20 cellular contexts compared by ENCODE assay signal in the genomic region with DNA sequence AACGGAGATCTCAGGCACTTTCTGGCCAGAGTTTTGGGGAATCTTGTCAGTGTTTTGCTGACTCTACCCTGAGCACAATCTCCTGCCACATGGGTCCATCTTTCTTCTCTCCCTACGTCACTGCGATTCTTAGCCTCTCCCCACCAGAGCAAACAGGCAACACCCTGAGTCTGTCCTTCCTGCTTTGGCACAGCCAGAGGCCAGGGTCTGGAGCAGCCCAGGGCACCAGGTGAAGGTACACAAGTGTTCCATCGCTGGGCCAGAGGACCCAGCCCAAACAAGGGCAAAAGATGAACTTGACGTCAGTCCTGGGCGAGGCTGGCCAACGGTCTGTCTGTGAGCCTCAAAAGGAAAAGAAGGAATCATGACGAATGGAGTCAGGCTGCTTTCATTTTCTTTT. TPM values are rescaled to one million over a fixed set of nuclear protein-coding genes. Genes with fewer than 3 reads are reported as not detected.
DNase-seq lines count a peak whose midpoint lies in the region; ATAC-seq, FAIRE-seq and TF ChIP-seq lines count a peak whose summit lies in the region.
"Had no signal": no experiment of that assay in that cellular context is flagged by ENCODE, and none has a peak within 500 bp of the region (broad histone marks: within the 10 kb centered on the region; RNA-seq: fewer than 3 reads in every experiment).

No MANE protein-coding gene starts in this region.

- no TSS peak for BruUV-seq in HepG2 (replicated peaks; lab: Mats Ljungman, UMichigan)

- no peak for TF ChIP-seq POLR2A in Peyer's patch (IDR thresholded peaks at IDR 0.05)
- no peak for TF ChIP-seq POLR2A in HepG2 (IDR thresholded peaks at IDR 0.05; ENCODE audit: insufficient read depth in 1 of 2, low read depth in 2 of 2, low read length in 2 of 2)

- peak overlapping the region in 2 of 4 donors; percentile 6 to 15 for H3K4me3 ChIP-seq in Peyer's patch
- H3K4me3 ChIP-seq in HepG2 (replicated peaks in 1 of 3; ENCODE audit: insufficient read depth in 1 of 3, low read depth in 2 of 3, low read length in 3 of 3) = no peak overlapping the region
- H3K4me3 ChIP-seq in parathyroid adenoma (ENCODE audit: low read depth, low read length) = no peak overlapping the region
- H3K4me3 ChIP-seq: BLaER1 had no signal

- no peak overlapping the region for H2AFZ ChIP-seq in HepG2 (ENCODE audit: low read length)
- H2AFZ ChIP-seq in parathyroid adenoma = peak overlapping the region; percentile 17

- intact Hi-C loops in HepG2 (cut with micrococcal nuclease; ENCODE audit: unreplicated experiment) = no loop called here

- peak in 2 of 3 donors; percentile 60 to 80 for DNase-seq in Peyer's patch
- no peak for DNase-seq in HepG2 (ENCODE audit: low spot score)
- DNase-seq in HEK293T (ENCODE audit: extremely low spot score) = no peak
- DNase-seq: ACHN; CD4-positive, alpha-beta memory T cell; DND-41; KBM-7; NCI-H1105; NCI-H146; NCI-H2029; NCI-H345; SHP77 had no signal

- H3K9ac ChIP-seq in HepG2 (ENCODE audit: insufficient read depth, low read depth, low read length) (no peak overlapping the region), parathyroid adenoma (no peak overlapping the region)
- H3K9ac ChIP-seq: BLaER1 had no signal

- TF ChIP-seq RAD21 in HepG2 (CRISPR knock-in tag; IDR thresholded peaks at IDR 0.05) = no peak

- TF ChIP-seq CTCF in Peyer's patch (IDR thresholded peaks at IDR 0.05) (no peak), HepG2 (CRISPR knock-in tag; IDR thresholded peaks at IDR 0.05) (no peak), parathyroid adenoma (IDR thresholded peaks at IDR 0.05) (no peak)

- H3K36me3 ChIP-seq in Peyer's patch (no peaks in the 10 kb centered on the region), HepG2 (replicated peaks in 1 of 2; ENCODE audit: control insufficient read depth in 1 of 2, insufficient read depth in 2 of 2, low read length in 2 of 2) (no peaks in the 10 kb centered on the region), parathyroid adenoma (ENCODE audit: control insufficient read depth, insufficient read depth, low read length) (no peaks in the 10 kb centered on the region)
- H3K36me3 ChIP-seq: BLaER1 had no signal

- in situ Hi-C loops in HepG2 (cut with HindIII; ENCODE audit: extremely low pct_ligation_motif_present, low pct_unique_long_range_greater_than_20kb) = loop anchor here (10.0 to 25.0 kb wide), 3 partner anchors 137 to 725 kb away; no protein-coding TSS in a partner anchor

- TF ChIP-seq EP300 in HepG2 (IDR thresholded peaks at IDR 0.05; ENCODE audit: low read depth in 2 of 2, low read length in 2 of 2) = no peak
- TF ChIP-seq EP300 in HepG2 (CRISPR knock-in tag; IDR thresholded peaks at IDR 0.05; ENCODE audit: borderline replicate concordance) = no peak

- no peaks in the 10 kb centered on the region for H4K20me1 ChIP-seq in HepG2 (ENCODE audit: insufficient read depth, low read length)
- H4K20me1 ChIP-seq: BLaER1 had no signal

- H3K4me1 ChIP-seq in Peyer's patch (peaks cover 0 to 8% (median 0%) of the 10 kb centered on the region in 4 donors), HepG2 (ENCODE audit: insufficient read depth, low read length) (no peaks in the 10 kb centered on the region), parathyroid adenoma (no peaks in the 10 kb centered on the region)

- H3K79me2 ChIP-seq in HepG2 (ENCODE audit: insufficient read depth, low read length) (no peaks in the 10 kb centered on the region), parathyroid adenoma (no peaks in the 10 kb centered on the region)

- H3K4me2 ChIP-seq in HepG2 (ENCODE audit: low read depth, low read length) = peak overlapping the region; percentile 27; the same call in 1 of the 2 replicates
- no peak overlapping the region for H3K4me2 ChIP-seq in parathyroid adenoma (ENCODE audit: low read length)

- 29% methylated on average over 8 of the region's 8 CpGs for WGBS in HepG2 (ENCODE audit: low lambda C conversion rate)

- CTCF ChIA-PET in HepG2 (lab: Yijun Ruan, JAX; ENCODE audit: low intra/inter-chr PET ratio, low total read pairs) = interaction anchor here (1.8 kb wide), 1 partner anchor 139 kb away, joined by 7 read pairs; no protein-coding TSS in a partner anchor
- CTCF ChIA-PET in HEK293T (lab: Yijun Ruan, JAX) = no interaction called here

- H3K27me3 ChIP-seq in Peyer's patch = no peaks in the 10 kb centered on the region
- no peaks in the 10 kb centered on the region; a peak in 1 of 5 replicates for H3K27me3 ChIP-seq in HepG2 (ENCODE audit: control insufficient read depth in 1 of 2, insufficient read depth in 2 of 2, low read length in 2 of 2)
- H3K27me3 ChIP-seq in parathyroid adenoma (ENCODE audit: control insufficient read depth, insufficient read depth, low read length) = no peaks in the 10 kb centered on the region
- H3K27me3 ChIP-seq: BLaER1 had no signal

- POLR2A ChIA-PET in HepG2 (lab: Yijun Ruan, JAX) (no interaction called here), HEK293T (lab: Yijun Ruan, JAX) (no interaction called here)

- ATAC-seq in HepG2 = no peak
- no peak for ATAC-seq in GM19351 (IDR thresholded peaks at IDR 0.05; ENCODE audit: unreplicated experiment)
- no peak for ATAC-seq in GM21515 (IDR thresholded peaks at IDR 0.05; ENCODE audit: unreplicated experiment)
- no peak for ATAC-seq in GM19397 (IDR thresholded peaks at IDR 0.05; ENCODE audit: unreplicated experiment)

- FAIRE-seq in HepG2 (lab: Jason Lieb, UNC) = no peak
- FAIRE-seq: GM12892, H54 had no signal

- H3K9me3 ChIP-seq in Peyer's patch = no peaks in the 10 kb centered on the region
- no peaks in the 10 kb centered on the region for H3K9me3 ChIP-seq in HepG2 (ENCODE audit: low read length)
- no peaks in the 10 kb centered on the region for H3K9me3 ChIP-seq in parathyroid adenoma (ENCODE audit: control insufficient read depth, low read length)

- peak overlapping the region in 2 of 4 donors; percentile 50 to 56 for H3K27ac ChIP-seq in Peyer's patch
- H3K27ac ChIP-seq in HepG2 (ENCODE audit: extremely low read length, insufficient read depth, low read length) = no peak overlapping the region
- H3K27ac ChIP-seq in parathyroid adenoma = no peak overlapping the region
- H3K27ac ChIP-seq: BLaER1 had no signal

TF ChIP-seq in HEK293T, 16 proteins besides CTCF, POLR2A, EP300 and RAD21 (continues in another document):
- TF ChIP-seq NFRKB (IDR thresholded peaks at IDR 0.05) = no peak
- no peak for TF ChIP-seq SP1 (IDR thresholded peaks at IDR 0.05)
- TF ChIP-seq TARDBP (IDR thresholded peaks at IDR 0.05) = no peak

RNA-seq across cellular contexts. Expression of gene CCDC177, which starts 12.7 kb away (rescaled TPM):
- total RNA-seq in Peyer's patch (not detected), HepG2 (2016; rRNA removed; fragmentation: Illumina TruSeq; extraction: Trizol) (not detected in 2 replicates)
- total RNA-seq in HepG2 (2016; cell fraction: cytosol; rRNA removed; fragmentation: Illumina TruSeq; extraction: Trizol; ENCODE audit: low read depth) = not detected in 2 replicates
- not detected in 2 replicates for total RNA-seq in HepG2 (2016; cell fraction: insoluble cytoplasmic fraction; rRNA removed; fragmentation: Illumina TruSeq; extraction: Trizol)
- total RNA-seq in HepG2 (2016; cell fraction: membrane; rRNA removed; fragmentation: Illumina TruSeq; extraction: Trizol) = not detected in 2 replicates
- not detected in 2 replicates for total RNA-seq in HepG2 (2016; cell fraction: nucleus; rRNA removed; fragmentation: Illumina TruSeq; extraction: Trizol)
- not detected in 2 replicates for polyA plus RNA-seq in HepG2 (2011; rRNA removed)
- not detected in 2 replicates for polyA plus RNA-seq in HepG2 (2011; cell fraction: cytosol; rRNA removed)
- not detected in 2 replicates for polyA plus RNA-seq in HepG2 (2011; cell fraction: nucleus; rRNA removed)
- polyA plus RNA-seq in HepG2 (2012) = not detected in 2 replicates
- polyA plus RNA-seq in HepG2 (2016; cell fraction: cytosol; fragmentation: Illumina TruSeq; extraction: Trizol; ENCODE audit: low read depth) = not detected in 2 replicates
- polyA plus RNA-seq in HepG2 (2016; cell fraction: insoluble cytoplasmic fraction; fragmentation: Illumina TruSeq; extraction: Trizol; ENCODE audit: low read depth) = not detected in 2 replicates
- polyA plus RNA-seq in HepG2 (2016; cell fraction: membrane; fragmentation: Illumina TruSeq; extraction: Trizol; ENCODE audit: low read depth) = not detected in 2 replicates
- polyA plus RNA-seq in HepG2 (2016; cell fraction: nucleus; fragmentation: Illumina TruSeq; extraction: Trizol; ENCODE audit: insufficient read depth, low read depth) = not detected in 2 replicates
- 0.33 TPM in 1 of 2 replicates, not detected in the other for polyA minus RNA-seq in HepG2 (2011; rRNA and poly(A)+ RNA removed; ENCODE audit: low replicate concordance)
- polyA minus RNA-seq in HepG2 (2011; cell fraction: cytosol; rRNA and poly(A)+ RNA removed) = not detected in 2 replicates
- polyA minus RNA-seq in HepG2 (2011; cell fraction: nucleus; rRNA and poly(A)+ RNA removed) = not detected in 2 replicates
- total RNA-seq: CD4-positive, alpha-beta memory T cell; RPMI7951 had no signal
- polyA plus RNA-seq: CD4-positive, alpha-beta memory T cell had no signal

RNA-seq across cellular contexts. Expression of gene SUSD6, which starts 24.0 kb away (rescaled TPM):
- total RNA-seq in Peyer's patch = 100 to 1,000 TPM in 3 of 4 donors, 10 to 100 TPM in 1; 33.8 to 125 (median 113) TPM
- 4.8 and 7.2 TPM in 2 replicates for total RNA-seq in HepG2 (2016; rRNA removed; fragmentation: Illumina TruSeq; extraction: Trizol)
- total RNA-seq in HepG2 (2016; cell fraction: cytosol; rRNA removed; fragmentation: Illumina TruSeq; extraction: Trizol; ENCODE audit: low read depth) = 0.53 and 0.71 TPM in 2 replicates
- total RNA-seq in HepG2 (2016; cell fraction: insoluble cytoplasmic fraction; rRNA removed; fragmentation: Illumina TruSeq; extraction: Trizol) = 3.7 and 7.0 TPM in 2 replicates
- 2.4 and 2.6 TPM in 2 replicates for total RNA-seq in HepG2 (2016; cell fraction: membrane; rRNA removed; fragmentation: Illumina TruSeq; extraction: Trizol)
- 11.6 and 12.8 TPM in 2 replicates for total RNA-seq in HepG2 (2016; cell fraction: nucleus; rRNA removed; fragmentation: Illumina TruSeq; extraction: Trizol)
- 7.4 and 9.4 TPM in 2 replicates for polyA plus RNA-seq in HepG2 (2011; rRNA removed)
- 3.9 and 4.6 TPM in 2 replicates for polyA plus RNA-seq in HepG2 (2011; cell fraction: cytosol; rRNA removed)
- polyA plus RNA-seq in HepG2 (2011; cell fraction: nucleus; rRNA removed) = 17.5 and 19.4 TPM in 2 replicates
- 5.8 and 6.9 TPM in 2 replicates for polyA plus RNA-seq in HepG2 (2012)
- polyA plus RNA-seq in HepG2 (2016; cell fraction: cytosol; fragmentation: Illumina TruSeq; extraction: Trizol; ENCODE audit: low read depth) = 0.43 and 0.46 TPM in 2 replicates
- polyA plus RNA-seq in HepG2 (2016; cell fraction: insoluble cytoplasmic fraction; fragmentation: Illumina TruSeq; extraction: Trizol; ENCODE audit: low read depth) = 3.1 and 3.3 TPM in 2 replicates
- polyA plus RNA-seq in HepG2 (2016; cell fraction: membrane; fragmentation: Illumina TruSeq; extraction: Trizol; ENCODE audit: low read depth) = 0.96 and 1.2 TPM in 2 replicates
- 14.7 and 15.5 TPM in 2 replicates for polyA plus RNA-seq in HepG2 (2016; cell fraction: nucleus; fragmentation: Illumina TruSeq; extraction: Trizol; ENCODE audit: insufficient read depth, low read depth)
- polyA minus RNA-seq in HepG2 (2011; rRNA and poly(A)+ RNA removed; ENCODE audit: low replicate concordance) = 7.6 and 16.1 TPM in 2 replicates
- 5.3 and 6.9 TPM in 2 replicates for polyA minus RNA-seq in HepG2 (2011; cell fraction: cytosol; rRNA and poly(A)+ RNA removed)
- polyA minus RNA-seq in HepG2 (2011; cell fraction: nucleus; rRNA and poly(A)+ RNA removed) = 12.5 and 13.1 TPM in 2 replicates

Comparison
In these comparisons a context has a peak if more than half of its experiments do, and no peak if none do; other contexts are left out.
1. DNase-seq: peak in Peyer's patch (2 of 3); none in HepG2 (single experiment) and HEK293T (single experiment).